Comparison of ENCODE assay signal across 17 cellular contexts in the genomic region with DNA sequence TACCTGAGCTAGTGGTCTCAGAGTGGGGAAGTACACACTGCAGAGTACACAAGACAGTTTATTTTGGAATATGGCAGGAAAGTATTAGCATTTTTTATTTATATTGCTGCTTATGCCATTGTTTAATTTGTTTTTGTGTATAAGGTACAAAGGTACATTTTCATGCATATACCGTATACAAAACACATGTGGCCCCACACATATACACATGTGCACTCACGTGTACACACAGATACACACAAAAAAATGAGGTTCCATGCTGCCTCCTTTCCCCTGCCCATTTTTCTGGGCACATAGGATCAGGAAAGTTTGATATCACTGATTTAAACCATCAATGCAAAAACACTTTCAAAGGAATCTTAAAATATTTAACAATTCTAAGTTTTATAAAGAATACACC. TPM values are rescaled to one million over a fixed set of nuclear protein-coding genes. Genes with fewer than 3 reads are reported as not detected.
DNase-seq lines count a peak whose midpoint lies in the region; ATAC-seq, FAIRE-seq and TF ChIP-seq lines count a peak whose summit lies in the region.
"Had no signal": no experiment of that assay in that cellular context is flagged by ENCODE, and none has a peak within 500 bp of the region (broad histone marks: within the 10 kb centered on the region; RNA-seq: fewer than 3 reads in every experiment).

No MANE protein-coding gene starts in this region.

- peaks cover 32% of the 10 kb centered on the region for H3K4me1 ChIP-seq in CD8-positive, alpha-beta T cell (ENCODE audit: insufficient read depth, low read length)
- H3K4me1 ChIP-seq in keratinocyte (ENCODE audit: control insufficient read depth, extremely low read depth, insufficient read depth, low read length) = peaks cover 23% of the 10 kb centered on the region

- H4K20me1 ChIP-seq in keratinocyte (ENCODE audit: control insufficient read depth, extremely low read depth, insufficient read depth, low read length) = no peaks in the 10 kb centered on the region

- no peak overlapping the region for H3K4me3 ChIP-seq in CD8-positive, alpha-beta T cell (ENCODE audit: low read depth, low read length)
- H3K4me3 ChIP-seq in SK-N-MC (no peak overlapping the region), keratinocyte (ENCODE audit: control insufficient read depth in 2 of 3, extremely low read depth in 1 of 3, insufficient read depth in 2 of 3, low read depth in 1 of 3, low read length in 3 of 3) (no peak overlapping the region)
- H3K4me3 ChIP-seq: GM23338, K562 had no signal

- intact Hi-C loops in CD8-positive, alpha-beta T cell (cut with DNase I, micrococcal nuclease) = no loop called here

- H3K27ac ChIP-seq in 22Rv1 = peak overlapping the region; percentile 62
- H3K27ac ChIP-seq in CD8-positive, alpha-beta T cell (ENCODE audit: low read depth, low read length) = no peak overlapping the region
- H3K27ac ChIP-seq in SK-N-MC = peak overlapping the region; percentile 55; the same call in 1 of the 2 replicates
- peak overlapping the region; percentile 53 for H3K27ac ChIP-seq in keratinocyte (ENCODE audit: control insufficient read depth, insufficient read depth, low read length)
- H3K27ac ChIP-seq: C4-2B had no signal

- no peaks in the 10 kb centered on the region for H3K27me3 ChIP-seq in CD8-positive, alpha-beta T cell (ENCODE audit: insufficient read depth, low read length)
- H3K27me3 ChIP-seq in keratinocyte (ENCODE audit: control insufficient read depth, extremely low read depth, insufficient read depth, low read length) = no peaks in the 10 kb centered on the region

- no peak for FAIRE-seq in keratinocyte (lab: Jason Lieb, UNC)
- FAIRE-seq: K562 had no signal

- H3K4me1 Mint-ChIP-seq in CD8-positive, alpha-beta T cell (ENCODE audit: low read depth) = peaks cover 39% of the 10 kb centered on the region
- H3K4me1 Mint-ChIP-seq in glutamatergic neuron (ENCODE audit: low read depth, unreplicated experiment) = peaks cover 3% of the 10 kb centered on the region

- peaks cover 28% of the 10 kb centered on the region for H3K36me3 Mint-ChIP-seq in CD8-positive, alpha-beta T cell
- no peaks in the 10 kb centered on the region for H3K36me3 Mint-ChIP-seq in glutamatergic neuron (ENCODE audit: unreplicated experiment)

- H3K4me3 Mint-ChIP-seq in CD8-positive, alpha-beta T cell = no peak overlapping the region
- no peak overlapping the region for H3K4me3 Mint-ChIP-seq in glutamatergic neuron (ENCODE audit: unreplicated experiment)
- H3K4me3 Mint-ChIP-seq: GM23338 had no signal

- H3K36me3 ChIP-seq in CD8-positive, alpha-beta T cell (ENCODE audit: insufficient read depth, low read length) = no peaks in the 10 kb centered on the region
- H3K36me3 ChIP-seq in SK-N-MC (ENCODE audit: insufficient read depth, low read length) (peaks cover 3% of the 10 kb centered on the region; the same call in 1 of the 2 replicates), keratinocyte (ENCODE audit: control insufficient read depth in 2 of 2, extremely low read depth in 1 of 2, insufficient read depth in 2 of 2, low read length in 2 of 2) (no peaks in the 10 kb centered on the region)

- TF ChIP-seq CTCF in 22Rv1 (IDR thresholded peaks at IDR 0.05) (no peak), keratinocyte (optimal IDR thresholded peaks at IDR 0.05 in 1 of 3, IDR thresholded peaks at IDR 0.05 in 1 of 3, conservative IDR thresholded peaks at IDR 0.05 in 1 of 3; ENCODE audit: extremely low read depth in 1 of 3, insufficient read depth in 2 of 3, low read length in 3 of 3) (no peak), glutamatergic neuron (IDR thresholded peaks at IDR 0.05; ENCODE audit: partially characterized antibody, unreplicated experiment) (no peak)
- no peak for TF ChIP-seq CTCF in CD8-positive, alpha-beta T cell (IDR thresholded peaks at IDR 0.05)

- POLR2A ChIA-PET in CD8-positive, alpha-beta T cell (lab: Charles Lee) = interaction anchor here (1.0 to 1.6 kb wide), 5 partner anchors 8 to 55 kb away, joined by 3 to 6 read pairs (median 4); no protein-coding TSS in a partner anchor

- H3K9me3 ChIP-seq in CD8-positive, alpha-beta T cell (ENCODE audit: low read length) = no peaks in the 10 kb centered on the region
- H3K9me3 ChIP-seq in SK-N-MC (ENCODE audit: low read depth, low read length) (no peaks in the 10 kb centered on the region), keratinocyte (ENCODE audit: control insufficient read depth, low read depth, low read length) (no peaks in the 10 kb centered on the region)

- peaks cover 7% of the 10 kb centered on the region for H3K79me2 ChIP-seq in keratinocyte (ENCODE audit: control insufficient read depth, insufficient read depth, low read length)

- no peak overlapping the region for H2AFZ ChIP-seq in keratinocyte (ENCODE audit: control insufficient read depth, low read length)
- H2AFZ ChIP-seq: GM23338 had no signal

- no peak overlapping the region for H3K4me2 ChIP-seq in keratinocyte (ENCODE audit: control insufficient read depth, extremely low read depth, insufficient read depth, low read depth, low read length)
- H3K4me2 ChIP-seq: GM23338 had no signal

- no peaks in the 10 kb centered on the region for H3K9me3 Mint-ChIP-seq in CD8-positive, alpha-beta T cell
- no peaks in the 10 kb centered on the region for H3K9me3 Mint-ChIP-seq in glutamatergic neuron (ENCODE audit: unreplicated experiment)
- H3K9me3 Mint-ChIP-seq: GM23338 had no signal

- no peak for ATAC-seq in CD8-positive, alpha-beta T cell
- ATAC-seq: GM23338, HCT116, K562 had no signal

- CTCF ChIA-PET in CD8-positive, alpha-beta T cell (lab: Charles Lee) = interaction anchor here (0.9 to 13.3 kb wide), 12 partner anchors 9 to 70 kb away, joined by 3 to 191 read pairs (median 8); no protein-coding TSS in a partner anchor

- H3K27ac Mint-ChIP-seq in CD8-positive, alpha-beta T cell = peak overlapping the region; percentile 69
- no peak overlapping the region for H3K27ac Mint-ChIP-seq in glutamatergic neuron (ENCODE audit: unreplicated experiment)
- H3K27ac Mint-ChIP-seq: GM23338 had no signal

- dilution Hi-C loops in keratinocyte (cut with MboI; ENCODE audit: extremely low pct_ligation_motif_present, low sequenced_read_pairs) = no loop called here

- no peak overlapping the region for H3K9ac ChIP-seq in SK-N-MC (ENCODE audit: insufficient read length)
- no peak overlapping the region for H3K9ac ChIP-seq in keratinocyte (ENCODE audit: control insufficient read depth, extremely low read depth, insufficient read depth, low read length)

- no peak for DNase-seq in CD8-positive, alpha-beta T cell
- DNase-seq in SK-N-MC (ENCODE audit: low read depth, low spot score) = no peak
- DNase-seq in keratinocyte (ENCODE audit: low read depth, low spot score) = no peak
- no peak for DNase-seq in NCI-H146 treated with DMSO at 0.1 percent for 48 hours (lab: John Stamatoyannopoulos, UW; ENCODE audit: unreplicated experiment)
- DNase-seq in glutamatergic neuron = no peak
- DNase-seq in NCI-H187 treated with DMSO at 0.1 percent for 48 hours (lab: John Stamatoyannopoulos, UW) = no peak
- DNase-seq: NCI-H1417 treated with DMSO at 0.1 percent for 48 hours, NCI-H2029 treated with DMSO at 0.1 percent for 48 hours, NCI-H2171 treated with DMSO at 0.1 percent for 48 hours, NCI-H446 treated with DMSO at 0.1 percent for 48 hours had no signal

- H3K9me1 ChIP-seq in keratinocyte (ENCODE audit: control insufficient read depth, extremely low read depth, insufficient read depth, low read length) = no peaks in the 10 kb centered on the region

- no peaks in the 10 kb centered on the region for H3K27me3 Mint-ChIP-seq in CD8-positive, alpha-beta T cell (ENCODE audit: low read depth)
- H3K27me3 Mint-ChIP-seq in glutamatergic neuron (ENCODE audit: unreplicated experiment) = no peaks in the 10 kb centered on the region

RNA-seq across cellular contexts. Expression of a gene that starts 12.9 kb away (rescaled TPM):
- total RNA-seq in CD8-positive, alpha-beta T cell = under 1 TPM in 1 of 2 experiments, not detected in 1; 0.19 TPM
- not detected in 3 replicates for polyA plus RNA-seq in keratinocyte
- not detected for polyA plus RNA-seq in keratinocyte (2011; ENCODE audit: low read depth)
- polyA plus RNA-seq in keratinocyte (2011; cell fraction: cytosol; rRNA removed) = not detected in 2 replicates
- not detected in 2 replicates for polyA plus RNA-seq in keratinocyte (2011; cell fraction: nucleus; rRNA removed)
- 0.06 and 0.93 TPM in 2 replicates for polyA plus RNA-seq in keratinocyte (2012; ENCODE audit: low replicate concordance)
- polyA minus RNA-seq in keratinocyte = not detected in 3 replicates
- not detected for polyA minus RNA-seq in keratinocyte (2011; cell fraction: cytosol; rRNA and poly(A)+ RNA removed)
- polyA minus RNA-seq in keratinocyte (2011; cell fraction: nucleus; rRNA and poly(A)+ RNA removed) = not detected in 2 replicates
- total RNA-seq in glutamatergic neuron (ENCODE audit: unreplicated experiment) = not detected
- total RNA-seq: A673, GM23338, K562, SK-MEL-5 had no signal

RNA-seq across cellular contexts. Expression of a gene that starts 24.3 kb away (rescaled TPM):
- total RNA-seq in CD8-positive, alpha-beta T cell = under 1 TPM in 1 of 2 experiments, not detected in 1; 0.14 TPM
- polyA plus RNA-seq in keratinocyte = 0.04 TPM in 1 of 3 replicates, not detected in the others
- not detected for polyA plus RNA-seq in keratinocyte (2011; ENCODE audit: low read depth)
- 0.03 TPM in 1 of 2 replicates, not detected in the other for polyA plus RNA-seq in keratinocyte (2011; cell fraction: cytosol; rRNA removed)
- polyA plus RNA-seq in keratinocyte (2011; cell fraction: nucleus; rRNA removed) = 0.14 and 0.15 TPM in 2 replicates
- 0.08 TPM in 1 of 2 replicates, not detected in the other for polyA plus RNA-seq in keratinocyte (2012; ENCODE audit: low replicate concordance)
- polyA minus RNA-seq in keratinocyte = 0.16 to 0.26 TPM in 2 of 3 replicates, not detected in the other
- not detected for polyA minus RNA-seq in keratinocyte (2011; cell fraction: cytosol; rRNA and poly(A)+ RNA removed)
- polyA minus RNA-seq in keratinocyte (2011; cell fraction: nucleus; rRNA and poly(A)+ RNA removed) = 0.32 and 1.0 TPM in 2 replicates
- not detected for total RNA-seq in glutamatergic neuron (ENCODE audit: unreplicated experiment)
- total RNA-seq: K562, SK-MEL-5 had no signal

RNA-seq across cellular contexts. Expression of a gene that starts 40.1 kb away (rescaled TPM):
- 10 to 100 TPM; 93.8 to 99.0 TPM for total RNA-seq in CD8-positive, alpha-beta T cell
- polyA plus RNA-seq in keratinocyte = 67.8 to 108 TPM (median 68.7 TPM) in 3 replicates
- polyA plus RNA-seq in keratinocyte (2011; ENCODE audit: low read depth) = 23.1 TPM
- polyA plus RNA-seq in keratinocyte (2011; cell fraction: cytosol; rRNA removed) = 54.7 and 122 TPM in 2 replicates
- 23.4 and 26.9 TPM in 2 replicates for polyA plus RNA-seq in keratinocyte (2011; cell fraction: nucleus; rRNA removed)
- 61.4 and 75.1 TPM in 2 replicates for polyA plus RNA-seq in keratinocyte (2012; ENCODE audit: low replicate concordance)
- polyA minus RNA-seq in keratinocyte = 14.2 to 46.8 TPM (median 30.3 TPM) in 3 replicates
- polyA minus RNA-seq in keratinocyte (2011; cell fraction: cytosol; rRNA and poly(A)+ RNA removed) = 61.8 TPM
- polyA minus RNA-seq in keratinocyte (2011; cell fraction: nucleus; rRNA and poly(A)+ RNA removed) = 10.6 and 23.6 TPM in 2 replicates
- total RNA-seq in glutamatergic neuron (ENCODE audit: unreplicated experiment) = 108 TPM
